In the genomic region with DNA sequence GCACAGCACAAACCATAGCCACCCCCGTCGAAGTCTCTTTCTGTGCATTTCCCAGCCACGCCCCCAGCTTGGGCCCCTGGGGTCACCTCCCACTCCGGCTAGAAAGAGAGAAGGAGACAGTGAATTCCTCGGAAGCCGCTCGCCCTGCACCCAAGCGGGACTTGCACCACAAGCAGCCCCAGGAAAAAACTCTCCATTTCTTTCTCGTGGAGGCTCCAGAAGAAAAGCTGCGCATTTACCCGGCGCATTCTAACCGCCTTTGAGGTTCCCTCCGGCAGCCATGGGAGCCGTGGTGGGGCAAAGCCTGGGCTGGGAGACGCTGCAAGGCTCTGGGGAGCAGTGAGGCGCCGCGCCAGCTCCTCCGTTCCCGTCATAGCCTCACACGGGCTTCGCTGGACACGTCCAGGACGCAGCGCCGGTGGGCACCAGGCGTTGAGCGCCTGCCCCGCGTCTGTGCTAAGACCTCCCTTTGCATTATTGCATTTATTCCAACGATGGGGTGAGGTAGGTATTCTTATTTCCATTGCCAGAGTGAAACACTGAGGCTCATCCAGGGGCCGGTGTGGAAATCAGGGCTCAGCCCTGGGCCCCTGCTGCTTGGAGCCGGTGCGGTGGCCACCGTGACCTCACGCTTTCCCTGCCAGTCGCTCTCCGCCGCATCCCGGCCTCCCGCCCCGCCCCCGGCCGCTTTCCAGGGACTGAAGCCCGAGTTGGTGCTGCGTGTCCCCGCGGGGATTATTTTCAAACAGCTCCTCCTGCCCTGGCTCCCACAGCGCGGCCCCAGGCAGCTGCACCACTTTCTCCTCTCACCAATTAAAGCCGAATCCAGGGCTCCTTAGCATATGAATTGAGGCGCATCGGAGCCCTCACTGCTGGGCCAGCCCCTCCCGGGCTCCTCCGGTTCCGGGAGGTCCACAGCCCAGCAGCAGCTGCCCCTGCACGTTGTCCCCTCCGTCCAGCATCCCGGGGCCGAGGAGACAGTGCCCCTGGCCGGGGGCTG, we compare ENCODE assay signal across 8 cellular contexts.
DNase-seq lines count a peak whose midpoint lies in the region; ATAC-seq and TF ChIP-seq lines count a peak whose summit lies in the region.

No MANE protein-coding gene starts in this region.

- ATAC-seq in right lobe of liver: peak; percentile 24 to 67 (median 59)
- ATAC-seq in GM18502 (IDR thresholded peaks at IDR 0.05; ENCODE audit: poor library complexity, unreplicated experiment): no peak
- ATAC-seq in HG02970 (IDR thresholded peaks at IDR 0.05; ENCODE audit: low FRiP score, unreplicated experiment): no peak

- intact Hi-C loops in right lobe of liver (cut with DNase I): no loop called here

- H3K36me3 ChIP-seq in right lobe of liver (no peaks in the 10 kb centered on the region), suprapubic skin (no peaks in the 10 kb centered on the region)

- no peaks in the 10 kb centered on the region for H3K9me3 ChIP-seq in right lobe of liver
- no peaks in the 10 kb centered on the region for H3K9me3 ChIP-seq in suprapubic skin

- no peak for TF ChIP-seq EP300 in suprapubic skin (IDR thresholded peaks at IDR 0.05)

- peaks cover 0 to 48% (median 22%) of the 10 kb centered on the region in 4 donors for H3K4me1 ChIP-seq in right lobe of liver
- H3K4me1 ChIP-seq in suprapubic skin: peaks cover 25% of the 10 kb centered on the region

- H3K4me3 ChIP-seq in right lobe of liver (peak overlapping the region; percentile 39 to 53 (median 50)), suprapubic skin (peak overlapping the region; percentile 36)

- TF ChIP-seq CTCF in right lobe of liver (IDR thresholded peaks at IDR 0.05) (no peak), suprapubic skin (IDR thresholded peaks at IDR 0.05) (no peak)

- 6% methylated on average over 24 of the region's 62 CpGs for WGBS in right lobe of liver (ENCODE audit: insufficient coverage, low coverage, low lambda C conversion rate, missing lambda C conversion rate)
- 10% methylated on average over 11 of the region's 62 CpGs for WGBS in suprapubic skin

- TF ChIP-seq POLR2A in right lobe of liver (IDR thresholded peaks at IDR 0.05): peak; percentile 37
- TF ChIP-seq POLR2A in suprapubic skin (IDR thresholded peaks at IDR 0.05): no peak

- H3K27ac ChIP-seq in right lobe of liver: peak overlapping the region; percentile 43 to 78 (median 59)
- H3K27ac ChIP-seq in suprapubic skin: no peak overlapping the region

- H3K27me3 ChIP-seq in right lobe of liver (no peaks in the 10 kb centered on the region), suprapubic skin (peaks cover 45% of the 10 kb centered on the region)

- peak; percentile 54 for DNase-seq in NCI-H2171 treated with DMSO at 0.1 percent for 48 hours (lab: John Stamatoyannopoulos, UW)
- DNase-seq in ecto neural progenitor cell (ENCODE audit: low spot score): peak; percentile 88
- peak; percentile 71 to 84 (median 82) for DNase-seq in right lobe of liver
- peak in 1 of 2 donors; percentile 62 for DNase-seq in suprapubic skin (ENCODE audit: low spot score in 2 of 2)
- DNase-seq in hepatic stellate cell (ENCODE audit: low spot score): no peak
- no peak for DNase-seq in epidermal melanocyte (ENCODE audit: insufficient read length, low spot score)

Comparison
In these comparisons a context has a peak if more than half of its experiments do, and no peak if none do; other contexts are left out.
1. DNase-seq: peak in NCI-H2171 treated with DMSO at 0.1 percent for 48 hours (single experiment), ecto neural progenitor cell (single experiment) and right lobe of liver (3 of 3); none in hepatic stellate cell (single experiment) and epidermal melanocyte (single experiment).
2. ATAC-seq: peak in right lobe of liver (4 of 4); none in GM18502 (single experiment) and HG02970 (single experiment).